Comparison of ENCODE assay signal across 9 cellular contexts in the genomic region with DNA sequence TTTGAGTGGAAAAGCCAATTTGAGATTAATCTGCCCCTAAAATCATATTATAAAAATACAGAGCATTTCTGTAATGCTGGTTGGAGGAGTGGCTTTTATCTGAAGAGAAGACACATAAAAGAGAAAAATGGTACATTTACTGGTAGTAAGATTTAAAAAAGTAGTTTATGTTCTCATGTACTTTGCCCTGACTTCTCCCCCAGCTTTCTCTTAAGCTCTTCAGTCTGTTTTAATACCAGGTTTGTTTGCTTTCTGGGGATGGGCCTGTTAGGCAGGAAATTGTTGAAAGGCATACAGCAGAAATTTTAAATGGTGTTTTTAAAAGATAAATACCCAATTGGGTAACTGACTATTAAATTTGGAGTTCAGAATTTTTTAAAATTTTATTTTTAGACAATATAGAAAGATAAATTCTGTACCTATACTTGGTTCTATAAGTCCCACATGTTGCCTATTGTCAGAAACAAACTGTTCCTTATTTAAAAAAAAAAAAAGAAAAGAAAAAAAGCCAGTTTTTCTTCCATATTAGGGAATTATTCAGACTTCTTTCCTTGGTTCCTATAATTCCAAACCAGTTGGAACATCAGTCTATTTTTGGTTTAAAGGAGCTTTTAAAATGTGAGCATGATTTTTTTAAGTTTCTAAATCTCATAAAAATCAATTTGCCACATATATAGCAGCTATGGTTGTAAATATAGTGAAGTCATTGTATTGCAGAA.
DNase-seq lines count a peak whose midpoint lies in the region; ATAC-seq and TF ChIP-seq lines count a peak whose summit lies in the region.
"Had no signal": no experiment of that assay in that cellular context is flagged by ENCODE, and none has a peak within 500 bp of the region (broad histone marks: within the 10 kb centered on the region; RNA-seq: fewer than 3 reads in every experiment).

No MANE protein-coding gene starts in this region.

- H3K27me3 ChIP-seq in CD4-positive, alpha-beta T cell (ENCODE audit: control insufficient read depth, insufficient read depth, low read length) = no peaks in the 10 kb centered on the region
- H3K27me3 ChIP-seq in muscle layer of duodenum (ENCODE audit: low read depth, low read length) = no peaks in the 10 kb centered on the region

- no peak overlapping the region for H3K4me3 Mint-ChIP-seq in CD4-positive, alpha-beta T cell
- H3K4me3 Mint-ChIP-seq in activated naive CD8-positive, alpha-beta T cell treated with anti-CD3 and anti-CD28 coated beads, Interleukin-2, amount 50 U/mL, for 24 hours = peak overlapping the region; percentile 48

- no peaks in the 10 kb centered on the region for H3K27me3 Mint-ChIP-seq in CD4-positive, alpha-beta T cell
- no peaks in the 10 kb centered on the region for H3K27me3 Mint-ChIP-seq in activated naive CD8-positive, alpha-beta T cell treated with anti-CD3 and anti-CD28 coated beads, Interleukin-2, amount 50 U/mL, for 24 hours

- POLR2A ChIA-PET in CD4-positive, alpha-beta T cell (lab: Charles Lee) = interaction anchor here (0.9 to 6.7 kb wide), 22 partner anchors 9 to 268 kb away, joined by 3 to 103 read pairs (median 6); partner anchors contain the start of genes ARID5B and RTKN2

- no peaks in the 10 kb centered on the region for H3K9me3 Mint-ChIP-seq in CD4-positive, alpha-beta T cell
- no peaks in the 10 kb centered on the region for H3K9me3 Mint-ChIP-seq in activated naive CD8-positive, alpha-beta T cell treated with anti-CD3 and anti-CD28 coated beads, Interleukin-2, amount 50 U/mL, for 24 hours

- no peak for DNase-seq in CD4-positive, alpha-beta T cell
- DNase-seq in HT-29 (ENCODE audit: low spot score) = peak; percentile 78
- DNase-seq in activated naive CD8-positive, alpha-beta T cell treated with anti-CD3 and anti-CD28 coated beads, Interleukin-2, amount 50 U/mL, for 24 hours = no peak
- DNase-seq in NCI-H1092 (lab: John Stamatoyannopoulos, UW) = no peak
- DNase-seq in NCI-H2171 treated with DMSO at 0.1 percent for 48 hours (lab: John Stamatoyannopoulos, UW) = no peak
- DNase-seq in cerebellar nuclear complex (lab: John Stamatoyannopoulos, UW) = no peak
- DNase-seq: SHP77 treated with DMSO at 0.1 percent for 48 hours had no signal

- CTCF ChIA-PET in CD4-positive, alpha-beta T cell (lab: Charles Lee) = interaction anchor here (0.6 to 5.4 kb wide), 34 partner anchors 9 to 400 kb away, joined by 3 to 74 read pairs (median 6); partner anchors contain the start of gene ARID5B

- H3K4me1 ChIP-seq in muscle layer of duodenum (ENCODE audit: control insufficient read depth in 1 of 2, insufficient read depth in 2 of 2, low read length in 2 of 2) = peaks cover 4 to 28% of the 10 kb centered on the region in 2 donors

- H3K36me3 Mint-ChIP-seq in CD4-positive, alpha-beta T cell (ENCODE audit: low read depth) = no peaks in the 10 kb centered on the region
- peaks cover 21% of the 10 kb centered on the region for H3K36me3 Mint-ChIP-seq in activated naive CD8-positive, alpha-beta T cell treated with anti-CD3 and anti-CD28 coated beads, Interleukin-2, amount 50 U/mL, for 24 hours (ENCODE audit: low read depth)

- peak overlapping the region in 1 of 2 donors; percentile 41 for H3K4me3 ChIP-seq in muscle layer of duodenum (ENCODE audit: low read depth in 1 of 2, low read length in 2 of 2)

- no peaks in the 10 kb centered on the region for H3K36me3 ChIP-seq in muscle layer of duodenum (ENCODE audit: control insufficient read depth in 1 of 2, insufficient read depth in 2 of 2, low read length in 2 of 2)

- H3K9me3 ChIP-seq in CD4-positive, alpha-beta T cell (ENCODE audit: control insufficient read depth, low read length) = no peaks in the 10 kb centered on the region
- H3K9me3 ChIP-seq in muscle layer of duodenum (ENCODE audit: control insufficient read depth in 1 of 2, low read length in 2 of 2) = no peaks in the 10 kb centered on the region

- H3K27ac Mint-ChIP-seq in CD4-positive, alpha-beta T cell = peak overlapping the region; percentile 80
- peak overlapping the region; percentile 77 for H3K27ac Mint-ChIP-seq in activated naive CD8-positive, alpha-beta T cell treated with anti-CD3 and anti-CD28 coated beads, Interleukin-2, amount 50 U/mL, for 24 hours

- TF ChIP-seq CTCF in CD4-positive, alpha-beta T cell (IDR thresholded peaks at IDR 0.05) = no peak

- H3K27ac ChIP-seq in CD4-positive, alpha-beta T cell (ENCODE audit: low read depth, low read length) = no peak overlapping the region
- H3K27ac ChIP-seq in muscle layer of duodenum (ENCODE audit: low read length) = peak overlapping the region; percentile 84

- intact Hi-C loops in CD4-positive, alpha-beta T cell (cut with DNase I, micrococcal nuclease) = loop anchor here (1.0 to 10.0 kb wide), 8 partner anchors 13 to 397 kb away; partner anchors contain the start of gene ARID5B (in 1 of the 2)

- peak; percentile 27 for ATAC-seq in CD4-positive, alpha-beta T cell (ENCODE audit: poor library complexity)
- no peak for ATAC-seq in activated naive CD8-positive, alpha-beta T cell treated with anti-CD3 and anti-CD28 coated beads, Interleukin-2, amount 50 U/mL, for 24 hours
- ATAC-seq in HG03571 (IDR thresholded peaks at IDR 0.05; ENCODE audit: unreplicated experiment) = no peak

- peaks cover 87% of the 10 kb centered on the region for H3K4me1 Mint-ChIP-seq in CD4-positive, alpha-beta T cell (ENCODE audit: low read depth)
- H3K4me1 Mint-ChIP-seq in activated naive CD8-positive, alpha-beta T cell treated with anti-CD3 and anti-CD28 coated beads, Interleukin-2, amount 50 U/mL, for 24 hours = peaks cover 68% of the 10 kb centered on the region
